ENCODE assay signal across 8 cellular contexts in the genomic region with DNA sequence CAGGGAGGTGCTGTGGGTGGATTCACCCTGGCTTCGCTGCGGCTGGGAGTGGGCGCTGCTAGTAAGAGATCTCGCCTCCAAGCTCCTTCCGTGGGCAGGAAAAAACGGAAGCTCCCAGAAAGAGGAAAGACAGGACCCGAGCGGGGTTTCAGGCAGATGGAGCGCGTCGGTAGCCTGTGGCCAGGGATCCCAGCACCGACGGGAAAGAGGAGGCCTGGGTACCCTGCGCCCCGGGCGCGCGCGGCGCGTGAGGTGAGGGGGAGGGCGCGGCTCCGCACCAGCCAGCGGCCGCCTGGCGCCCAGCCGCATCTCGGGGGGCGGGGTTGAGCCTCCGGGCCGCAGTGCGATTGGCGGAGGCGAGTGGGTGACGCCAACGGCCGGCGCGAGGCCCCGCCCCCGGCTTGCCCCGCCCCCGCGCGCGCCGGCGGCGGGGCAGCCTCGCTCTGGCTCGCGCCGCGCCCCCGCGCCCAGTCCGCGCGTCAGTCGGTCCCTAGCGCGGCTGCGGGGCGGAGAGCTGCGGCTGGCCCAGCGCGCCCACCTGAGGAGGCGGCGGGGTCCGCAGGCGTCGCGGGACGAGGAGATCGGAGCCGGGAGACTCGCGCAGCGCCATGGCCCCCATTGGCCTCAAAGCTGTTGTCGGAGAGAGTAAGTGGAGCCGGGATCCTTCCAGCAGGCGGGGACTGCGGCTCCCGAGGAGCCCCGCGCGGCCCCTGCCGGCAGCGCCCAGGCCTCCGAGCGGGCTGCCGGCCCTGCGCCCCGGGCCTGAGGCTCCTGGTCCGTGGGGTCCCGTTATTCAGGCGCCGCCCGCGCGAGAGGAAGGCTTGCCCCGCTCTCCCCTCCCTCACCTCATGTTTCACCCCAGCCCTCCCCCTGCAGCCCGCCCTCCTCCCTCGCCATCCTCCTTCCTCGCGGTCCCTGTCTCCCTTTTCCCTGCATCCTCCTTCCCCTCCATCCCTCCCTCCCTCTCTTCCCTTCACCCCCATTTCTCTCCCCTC. TPM values are rescaled to one million over a fixed set of nuclear protein-coding genes. Genes with fewer than 3 reads are reported as not detected.
DNase-seq lines count a peak whose midpoint lies in the region; ATAC-seq and TF ChIP-seq lines count a peak whose summit lies in the region.

TSS of gene STXBP1 (plus strand) at position 482 of the 995 bp plus-strand sequence. CDS start at position 609, 127 bp downstream.

- DNase-seq in H4 (ENCODE audit: low spot score) (peak; percentile 63), MG63 (peak; percentile 83), SK-N-DZ (ENCODE audit: low spot score) (peak; percentile 83), nucleus accumbens (lab: John Stamatoyannopoulos, UW) (peak; percentile 25 to 94 (median 83)), substantia nigra (lab: John Stamatoyannopoulos, UW) (peak; percentile 35 to 98 (median 83))
- DNase-seq in activated naive CD4-positive, alpha-beta T cell treated with Interleukin-2 at 50 U/mL for 16 hours, result peak; percentile 89

- H3F3A ChIP-seq in DOHH2 (ENCODE audit: control insufficient read depth, insufficient read depth), result no peaks in the 10 kb centered on the region

- TF ChIP-seq CTCF in DOHH2 (IDR thresholded peaks at IDR 0.05; ENCODE audit: low read depth, low read length, poor library complexity, severe bottlenecking) (no peak), gastroesophageal sphincter (IDR thresholded peaks at IDR 0.05) (peak in 3 of 4 experiments; percentile 30 to 49 (median 39))

- H3K9me3 ChIP-seq in DOHH2 (ENCODE audit: control insufficient read depth, insufficient read depth, low read length), result no peaks in the 10 kb centered on the region
- no peaks in the 10 kb centered on the region for H3K9me3 ChIP-seq in MG63
- no peaks in the 10 kb centered on the region for H3K9me3 ChIP-seq in gastroesophageal sphincter

- 0 to 1% methylated on average over 22 to 36 of the region's 107 CpGs for WGBS in gastroesophageal sphincter (ENCODE audit: low coverage in 1 of 2), 2 donors

- no peak for TF ChIP-seq EP300 in gastroesophageal sphincter (IDR thresholded peaks at IDR 0.05)

- H3K4me1 ChIP-seq in DOHH2 (ENCODE audit: control insufficient read depth, low read length) (peaks cover 24% of the 10 kb centered on the region), gastroesophageal sphincter (peaks cover 0 to 44% (median 7%) of the 10 kb centered on the region in 3 donors)

- TF ChIP-seq POLR2A in gastroesophageal sphincter (IDR thresholded peaks at IDR 0.05), result peak; percentile 87 to 89

- peak; percentile 88 for ATAC-seq in gastroesophageal sphincter

- H3K36me3 ChIP-seq in DOHH2 (ENCODE audit: control insufficient read depth, low read length), result no peaks in the 10 kb centered on the region
- H3K36me3 ChIP-seq in MG63, result no peaks in the 10 kb centered on the region
- no peaks in the 10 kb centered on the region for H3K36me3 ChIP-seq in gastroesophageal sphincter

- no peaks in the 10 kb centered on the region; the same call in 1 of the 2 replicates for H4K20me1 ChIP-seq in DOHH2 (ENCODE audit: control insufficient read depth, insufficient read depth, low read depth, low read length)

- peaks cover 35% of the 10 kb centered on the region for H3K27me3 ChIP-seq in DOHH2 (ENCODE audit: control insufficient read depth, low read length)
- no peaks in the 10 kb centered on the region for H3K27me3 ChIP-seq in MG63
- H3K27me3 ChIP-seq in gastroesophageal sphincter, result no peaks in the 10 kb centered on the region

- no peak within 1 kb of the TSS for H3K27ac ChIP-seq in DOHH2 (ENCODE audit: low read depth, low read length)
- H3K27ac ChIP-seq in gastroesophageal sphincter, result peak within 1 kb of the TSS; percentile 41 to 97 (median 88)
- H3K27ac ChIP-seq in substantia nigra (ENCODE audit: low read depth, low read length, poor library complexity, severe bottlenecking), result peak within 1 kb of the TSS; percentile 82

- no peaks in the 10 kb centered on the region for H3K9me2 ChIP-seq in DOHH2 (replicated peaks; ENCODE audit: control insufficient read depth, low read length)

- peaks cover 6% of the 10 kb centered on the region; the same call in 1 of the 2 replicates for H3K79me2 ChIP-seq in DOHH2 (ENCODE audit: control insufficient read depth, low read length)

- peak within 1 kb of the TSS; percentile 88 for H3K4me2 ChIP-seq in DOHH2 (ENCODE audit: low read length)

- H3K4me3 ChIP-seq in DOHH2 (ENCODE audit: low read length) (peak within 1 kb of the TSS; percentile 83), MG63 (peak within 1 kb of the TSS; percentile 67), gastroesophageal sphincter (peak within 1 kb of the TSS; percentile 45 to 68)

RNA-seq across cellular contexts. Expression of gene STXBP1, which starts in this region (rescaled TPM):
- 7.2 and 18.8 TPM in 2 replicates for total RNA-seq in H4 (2014; rRNA removed; shearing (Covaris generic))
- total RNA-seq in MG63 (2014; rRNA removed; shearing (Covaris generic); ENCODE audit: low replicate concordance), result 0.36 and 87.7 TPM in 2 replicates
- 39.9 and 64.1 TPM in 2 replicates for polyA plus RNA-seq in SK-N-DZ (2014; cell fraction: cytosol; rRNA removed)
- polyA plus RNA-seq in SK-N-DZ (2014; cell fraction: nucleus; rRNA removed), result 25.0 and 104 TPM in 2 replicates
- 10 to 100 TPM; 25.7 to 47.0 (median 33.1) TPM for total RNA-seq in gastroesophageal sphincter
